Comparison of ENCODE assay signal across 8 cellular contexts in genomic region chr19:55008781-55009180, GRCh38. TPM values are rescaled to one million over a fixed set of nuclear protein-coding genes. Genes with fewer than 3 reads are reported as not detected.
DNase-seq lines count a peak whose midpoint lies in the region; ATAC-seq and TF ChIP-seq lines count a peak whose summit lies in the region.
"Not testable (repeated sequence)": the region's sequence is repeated elsewhere in the genome, so short reads cannot be mapped to it uniquely, and the experiment has no call there.
"Had no signal": no experiment of that assay in that cellular context is flagged by ENCODE, and none has a peak within 500 bp of the region (broad histone marks: within the 10 kb centered on the region; RNA-seq: fewer than 3 reads in every experiment).

No MANE protein-coding gene starts in this region.

- H3K36me3 Mint-ChIP-seq in GM23338 (ENCODE audit: low read depth) (peaks cover 33% of the 10 kb centered on the region; the same call in 2 of the 3 replicates), endothelial cell (ENCODE audit: low read depth, unreplicated experiment) (peaks cover 18% of the 10 kb centered on the region)
- peaks cover 41% of the 10 kb centered on the region for H3K36me3 Mint-ChIP-seq in activated naive CD4-positive, alpha-beta T cell treated with anti-CD3 and anti-CD28 coated beads, Interleukin-2, amount 10 ng/mL, durations not matched to agents 7 days and 5 days
- peaks cover 17% of the 10 kb centered on the region for H3K36me3 Mint-ChIP-seq in central memory CD8-positive, alpha-beta T cell (ENCODE audit: insufficient read depth)

- not testable (repeated sequence) for H3K79me1 ChIP-seq in mesendoderm (ENCODE audit: low read length)

- H3K4me1 Mint-ChIP-seq in GM23338 (peaks cover 62% of the 10 kb centered on the region), endothelial cell (ENCODE audit: unreplicated experiment) (peaks cover 20% of the 10 kb centered on the region)
- peaks cover 36% of the 10 kb centered on the region for H3K4me1 Mint-ChIP-seq in activated naive CD4-positive, alpha-beta T cell treated with anti-CD3 and anti-CD28 coated beads, Interleukin-2, amount 10 ng/mL, durations not matched to agents 7 days and 5 days
- peaks cover 37% of the 10 kb centered on the region for H3K4me1 Mint-ChIP-seq in central memory CD8-positive, alpha-beta T cell

- not testable (repeated sequence) for H3F3A ChIP-seq in GM23338 (replicated peaks; ENCODE audit: low read depth)

- not testable (repeated sequence) for H3K4ac ChIP-seq in mesendoderm (ENCODE audit: low read depth, low read length)

- peaks cover 60% of the 10 kb centered on the region for H3K9me3 Mint-ChIP-seq in GM23338
- peaks cover 48% of the 10 kb centered on the region for H3K9me3 Mint-ChIP-seq in activated naive CD4-positive, alpha-beta T cell treated with anti-CD3 and anti-CD28 coated beads, Interleukin-2, amount 10 ng/mL, durations not matched to agents 7 days and 5 days
- peaks cover 34% of the 10 kb centered on the region for H3K9me3 Mint-ChIP-seq in central memory CD8-positive, alpha-beta T cell
- peaks cover 15% of the 10 kb centered on the region for H3K9me3 Mint-ChIP-seq in endothelial cell (ENCODE audit: unreplicated experiment)

- H3K27me3 ChIP-seq in GM23338 (ENCODE audit: insufficient read depth); HUES64 (ENCODE audit: insufficient read depth, low read length); mesendoderm (ENCODE audit: insufficient read depth, low read length, poor library complexity): not testable (repeated sequence)

- H3K27ac ChIP-seq in GM23338 (ENCODE audit: low read depth), result 0 out of 2 replicates have a peak overlapping the region, but pooled peaks have one; percentile 94
- H3K27ac ChIP-seq in HUES64 (ENCODE audit: low read depth, low read length), result not testable (repeated sequence)
- H3K27ac ChIP-seq in mesendoderm (ENCODE audit: low read depth, low read length), result peak overlapping the region; percentile 4

- H4K20me1 ChIP-seq in GM23338 (replicated peaks; ENCODE audit: insufficient read depth), result not testable (repeated sequence)

- H2AK5ac ChIP-seq in mesendoderm (ENCODE audit: low read length), result not testable (repeated sequence)

- H2AFZ ChIP-seq in GM23338, result not testable (repeated sequence)

- DNase-seq in GM23338 (ENCODE audit: low spot score); activated naive CD4-positive, alpha-beta T cell treated with anti-CD3 and anti-CD28 coated beads, Interleukin-2, amount 10 ng/mL, durations not matched to agents 7 days and 5 days; central memory CD8-positive, alpha-beta T cell (ENCODE audit: low spot score in 2 of 2); endothelial cell (ENCODE audit: low spot score); mesendoderm: not testable (repeated sequence)

- peaks cover 13% of the 10 kb centered on the region for H3K9me2 ChIP-seq in GM23338 (ENCODE audit: insufficient read depth)

- H4K8ac ChIP-seq in mesendoderm (ENCODE audit: low read depth, low read length), result not testable (repeated sequence)

- not testable (repeated sequence) for H4K5ac ChIP-seq in mesendoderm (ENCODE audit: low read length)

- not testable (repeated sequence) for H2BK15ac ChIP-seq in mesendoderm (replicated peaks; ENCODE audit: low read depth)

- H3K79me2 ChIP-seq in GM23338 (replicated peaks; ENCODE audit: insufficient read depth), result peaks cover 64% of the 10 kb centered on the region
- not testable (repeated sequence) for H3K79me2 ChIP-seq in mesendoderm (ENCODE audit: control insufficient read depth, insufficient read depth, low read length)

- H3K4me3 ChIP-seq in GM23338 (peak overlapping the region; percentile 51), HUES64 (ENCODE audit: low read length) (peak overlapping the region; percentile 35)
- H3K4me3 ChIP-seq in mesendoderm (ENCODE audit: low read length), result not testable (repeated sequence)

- H3K4me2 ChIP-seq in GM23338, result peak overlapping the region; percentile 70
- not testable (repeated sequence) for H3K4me2 ChIP-seq in mesendoderm (ENCODE audit: low read length)

- not testable (repeated sequence) for ATAC-seq in GM23338; central memory CD8-positive, alpha-beta T cell (replicated peaks; ENCODE audit: extremely low read depth, poor library complexity, severe bottlenecking)

- H3K56ac ChIP-seq in mesendoderm (ENCODE audit: low read length), result peak overlapping the region; percentile 40

- not testable (repeated sequence) for H2BK5ac ChIP-seq in mesendoderm (ENCODE audit: low read length)

- not testable (repeated sequence) for H3K23ac ChIP-seq in mesendoderm (ENCODE audit: low read length)

- 51% methylated on average over 7 of the region's 7 CpGs for WGBS in HUES64
- WGBS in mesendoderm (ENCODE audit: extremely low coverage, insufficient coverage, low lambda C conversion rate), result no CpG with 5 or more reads among the region's 7 CpGs

- not testable (repeated sequence) for TF ChIP-seq CTCF in GM23338 (conservative IDR thresholded peaks at IDR 0.05; ENCODE audit: low read depth in 2 of 2); endothelial cell (IDR thresholded peaks at IDR 0.05; ENCODE audit: unreplicated experiment)

- H3K36me3 ChIP-seq in GM23338 (ENCODE audit: insufficient read depth); mesendoderm (ENCODE audit: control insufficient read depth, insufficient read depth, low read length): not testable (repeated sequence)
- peaks cover 10% of the 10 kb centered on the region for H3K36me3 ChIP-seq in HUES64 (ENCODE audit: insufficient read depth, low read length)

- CTCF ChIA-PET in activated naive CD4-positive, alpha-beta T cell treated with anti-CD3 and anti-CD28 coated beads, Interleukin-2, amount 10 ng/mL, durations not matched to agents 7 days and 5 days (lab: Charles Lee), result not testable (repeated sequence)

- H3K4me1 ChIP-seq in GM23338 (ENCODE audit: insufficient read depth), result peaks cover 49% of the 10 kb centered on the region
- H3K4me1 ChIP-seq in HUES64 (ENCODE audit: insufficient read depth, low read length), result peaks cover 13% of the 10 kb centered on the region
- not testable (repeated sequence) for H3K4me1 ChIP-seq in mesendoderm (ENCODE audit: control insufficient read depth, low read depth, low read length)

- H3K27me3 Mint-ChIP-seq in GM23338 (ENCODE audit: insufficient read depth, low read depth, poor library complexity), result peaks cover 12% of the 10 kb centered on the region
- H3K27me3 Mint-ChIP-seq in activated naive CD4-positive, alpha-beta T cell treated with anti-CD3 and anti-CD28 coated beads, Interleukin-2, amount 10 ng/mL, durations not matched to agents 7 days and 5 days; central memory CD8-positive, alpha-beta T cell; endothelial cell (ENCODE audit: unreplicated experiment): not testable (repeated sequence)

- H2BK120ac ChIP-seq in mesendoderm (ENCODE audit: low read depth, low read length), result not testable (repeated sequence)

- H3K18ac ChIP-seq in mesendoderm (ENCODE audit: low read length), result not testable (repeated sequence)

- H3K9me3 ChIP-seq in HUES64 (ENCODE audit: insufficient read depth, low read depth, low read length), result not testable (repeated sequence)

- H3K27ac Mint-ChIP-seq in GM23338 (peak overlapping the region; percentile 93), endothelial cell (ENCODE audit: unreplicated experiment) (peak overlapping the region; percentile 3)
- not testable (repeated sequence) for H3K27ac Mint-ChIP-seq in activated naive CD4-positive, alpha-beta T cell treated with anti-CD3 and anti-CD28 coated beads, Interleukin-2, amount 10 ng/mL, durations not matched to agents 7 days and 5 days
- H3K27ac Mint-ChIP-seq in central memory CD8-positive, alpha-beta T cell (ENCODE audit: low read depth), result peak overlapping the region; percentile 32

- H3K9ac ChIP-seq in HUES64 (ENCODE audit: low read depth, low read length), result not testable (repeated sequence)
- H3K9ac ChIP-seq in mesendoderm (ENCODE audit: low read length), result peak overlapping the region; percentile 39

- H3K4me3 Mint-ChIP-seq in GM23338, result peak overlapping the region; percentile 54; the same call in 2 of the 3 replicates
- H3K4me3 Mint-ChIP-seq in activated naive CD4-positive, alpha-beta T cell treated with anti-CD3 and anti-CD28 coated beads, Interleukin-2, amount 10 ng/mL, durations not matched to agents 7 days and 5 days, result peak overlapping the region; percentile 2
- H3K4me3 Mint-ChIP-seq in central memory CD8-positive, alpha-beta T cell; endothelial cell (ENCODE audit: unreplicated experiment): not testable (repeated sequence)

RNA-seq across cellular contexts. Expression of gene GP6, which starts 29.3 kb away (rescaled TPM):
- 0.17 TPM in 1 of 2 replicates, not detected in the other for total RNA-seq in GM23338 (2014; rRNA removed; shearing (Covaris generic))
- 1.3 TPM in 2 replicates for polyA plus RNA-seq in GM23338 (2016; fragmentation: Nextera tagmentation; extraction: Ambion mirVana)
- polyA plus RNA-seq in HUES64 (2013, experiment 1 of 2), result 0.10 TPM
- not detected for polyA plus RNA-seq in HUES64 (2013, experiment 2 of 2)
- total RNA-seq in endothelial cell (ENCODE audit: unreplicated experiment), result 1.2 TPM
- polyA plus RNA-seq in mesendoderm (2013, experiment 1 of 2), result 0.10 TPM
- 0.04 TPM for polyA plus RNA-seq in mesendoderm (2013, experiment 2 of 2)
- total RNA-seq: IMR-90 had no signal
- polyA plus RNA-seq: CD4-positive, alpha-beta memory T cell had no signal

RNA-seq across cellular contexts. Expression of gene NLRP2, which starts 42.6 kb away (rescaled TPM):
- 126 and 128 TPM in 2 replicates for total RNA-seq in GM23338 (2014; rRNA removed; shearing (Covaris generic))
- 51.7 and 54.8 TPM in 2 replicates for polyA plus RNA-seq in GM23338 (2016; fragmentation: Nextera tagmentation; extraction: Ambion mirVana)
- polyA plus RNA-seq in HUES64 (2013, experiment 1 of 2), result 110 TPM
- polyA plus RNA-seq in HUES64 (2013, experiment 2 of 2), result 118 TPM
- 0.31 TPM for total RNA-seq in endothelial cell (ENCODE audit: unreplicated experiment)
- 0.38 TPM for polyA plus RNA-seq in mesendoderm (2013, experiment 1 of 2)
- 0.46 TPM for polyA plus RNA-seq in mesendoderm (2013, experiment 2 of 2)
- total RNA-seq: IMR-90 had no signal
- polyA plus RNA-seq: IMR-90 had no signal

RNA-seq across cellular contexts. Expression of gene RDH13, which starts 54.2 kb away (rescaled TPM):
- total RNA-seq in GM23338 (2014; rRNA removed; shearing (Covaris generic)), result 32.3 and 36.5 TPM in 2 replicates
- polyA plus RNA-seq in GM23338 (2016; fragmentation: Nextera tagmentation; extraction: Ambion mirVana), result 23.0 and 28.0 TPM in 2 replicates
- 7.5 TPM for polyA plus RNA-seq in HUES64 (2013, experiment 1 of 2)
- polyA plus RNA-seq in HUES64 (2013, experiment 2 of 2), result 6.0 TPM
- total RNA-seq in endothelial cell (ENCODE audit: unreplicated experiment), result 13.5 TPM
- 14.3 TPM for polyA plus RNA-seq in mesendoderm (2013, experiment 1 of 2)
- polyA plus RNA-seq in mesendoderm (2013, experiment 2 of 2), result 14.3 TPM

Comparison
In these comparisons a context has a peak if more than half of its experiments do, and no peak if none do; other contexts are left out.
1. RNA of gene NLRP2, which starts 42.6 kb away (total RNA-seq): 126 to 128 TPM in GM23338; 0.31 TPM in endothelial cell (single experiment); every median in the first group is over 10 times any median in the second.